In genomic region chr7:6440381-6440780, GRCh38 we compare ENCODE assay signal across 21 cellular contexts. TPM values are rescaled to one million over a fixed set of nuclear protein-coding genes. Genes with fewer than 3 reads are reported as not detected.
DNase-seq lines count a peak whose midpoint lies in the region; ATAC-seq, FAIRE-seq and TF ChIP-seq lines count a peak whose summit lies in the region.
"Had no signal": no experiment of that assay in that cellular context is flagged by ENCODE, and none has a peak within 500 bp of the region (broad histone marks: within the 10 kb centered on the region; RNA-seq: fewer than 3 reads in every experiment).

No MANE protein-coding gene starts in this region.

- H3K9me3 Mint-ChIP-seq in activated naive CD4-positive, alpha-beta T cell treated with anti-CD3 and anti-CD28 coated beads, Interleukin-2, amount 10 ng/mL, durations not matched to agents 7 days and 5 days: no peaks in the 10 kb centered on the region
- H3K9me3 Mint-ChIP-seq in activated naive CD4-positive, alpha-beta T cell treated with anti-CD3 and anti-CD28 coated beads, Interleukin-2, amount 50 U/mL, for 72 hours: no peaks in the 10 kb centered on the region
- no peaks in the 10 kb centered on the region for H3K9me3 Mint-ChIP-seq in astrocyte (ENCODE audit: unreplicated experiment)
- H3K9me3 Mint-ChIP-seq: IgD-negative memory B cell had no signal

- no peak for FAIRE-seq in astrocyte (lab: Jason Lieb, UNC)

- no peak for ATAC-seq in activated naive CD4-positive, alpha-beta T cell treated with anti-CD3 and anti-CD28 coated beads, Interleukin-2, amount 50 U/mL, for 72 hours
- ATAC-seq in GM21717 (IDR thresholded peaks at IDR 0.05; ENCODE audit: unreplicated experiment): no peak
- ATAC-seq: Panc1, SK-N-SH treated with all-trans-retinoic acid at 6 μM for 48 hours had no signal

- TF ChIP-seq EP300 in SK-N-SH (IDR thresholded peaks at IDR 0.05; ENCODE audit: borderline replicate concordance in 1 of 2, low read depth in 1 of 2, low read length in 1 of 2): no peak

- TF ChIP-seq CTCF in astrocyte (IDR thresholded peaks at IDR 0.05; ENCODE audit: insufficient read depth, low read depth, low read length) (no peak), neutrophil (IDR thresholded peaks at IDR 0.05) (no peak), hepatocyte (IDR thresholded peaks at IDR 0.05; ENCODE audit: poor library complexity) (no peak), SK-N-SH (IDR thresholded peaks at IDR 0.05) (no peak)

- no peak overlapping the region for H3K9ac ChIP-seq in astrocyte (ENCODE audit: low read length)
- no peak overlapping the region for H3K9ac ChIP-seq in SK-N-SH

- in situ Hi-C loops in G401 (cut with HindIII; ENCODE audit: low sequenced_read_pairs): no loop called here

- no peak overlapping the region for H2AFZ ChIP-seq in astrocyte (ENCODE audit: low read depth, low read length)
- no peak overlapping the region for H2AFZ ChIP-seq in hepatocyte
- no peak overlapping the region for H2AFZ ChIP-seq in SK-N-SH (ENCODE audit: low read depth)

- CTCF ChIA-PET in activated naive CD4-positive, alpha-beta T cell treated with anti-CD3 and anti-CD28 coated beads, Interleukin-2, amount 10 ng/mL, durations not matched to agents 7 days and 5 days (lab: Charles Lee): no interaction called here
- CTCF ChIA-PET in SK-N-SH (lab: Yijun Ruan, JAX): interaction anchor here (0.7 to 0.9 kb wide), 3 partner anchors 13 to 33 kb away, joined by 3 to 4 read pairs (median 3); no protein-coding TSS in a partner anchor

- H4K20me1 ChIP-seq in astrocyte (ENCODE audit: insufficient read depth, low read length): peaks cover 32% of the 10 kb centered on the region
- H4K20me1 ChIP-seq in hepatocyte (ENCODE audit: insufficient read depth, poor library complexity, severe bottlenecking): peaks cover 2% of the 10 kb centered on the region
- H4K20me1 ChIP-seq in SK-N-SH (ENCODE audit: insufficient read depth): peaks cover 17% of the 10 kb centered on the region

- H3K27ac Mint-ChIP-seq in activated naive CD4-positive, alpha-beta T cell treated with anti-CD3 and anti-CD28 coated beads, Interleukin-2, amount 10 ng/mL, durations not matched to agents 7 days and 5 days: peak overlapping the region; percentile 55
- no peak overlapping the region for H3K27ac Mint-ChIP-seq in activated naive CD4-positive, alpha-beta T cell treated with anti-CD3 and anti-CD28 coated beads, Interleukin-2, amount 50 U/mL, for 72 hours
- peak overlapping the region; percentile 53 for H3K27ac Mint-ChIP-seq in astrocyte (ENCODE audit: unreplicated experiment)

- peaks cover 45% of the 10 kb centered on the region for H3F3A ChIP-seq in SK-N-SH (replicated peaks; ENCODE audit: insufficient read depth)

- H3K4me3 Mint-ChIP-seq in activated naive CD4-positive, alpha-beta T cell treated with anti-CD3 and anti-CD28 coated beads, Interleukin-2, amount 10 ng/mL, durations not matched to agents 7 days and 5 days: no peak overlapping the region
- no peak overlapping the region for H3K4me3 Mint-ChIP-seq in astrocyte (ENCODE audit: unreplicated experiment)

- no peak for TF ChIP-seq RAD21 in SK-N-SH (IDR thresholded peaks at IDR 0.05; ENCODE audit: low read length)

- no peak for DNase-seq in activated naive CD4-positive, alpha-beta T cell treated with anti-CD3 and anti-CD28 coated beads, Interleukin-2, amount 10 ng/mL, durations not matched to agents 7 days and 5 days
- no peak for DNase-seq in activated naive CD4-positive, alpha-beta T cell treated with anti-CD3 and anti-CD28 coated beads, Interleukin-2, amount 50 U/mL, for 72 hours (ENCODE audit: low spot score in 2 of 2)
- DNase-seq in astrocyte (ENCODE audit: low read depth): no peak
- DNase-seq in hepatocyte (ENCODE audit: low spot score): no peak
- DNase-seq in SK-N-SH: no peak
- DNase-seq in G401 (ENCODE audit: low spot score): no peak
- DNase-seq: AML-193; EL; NCI-H1105; NCI-H146; NCI-H2029; NCI-H2227 treated with DMSO at 0.1 percent for 48 hours; NCI-H510A; NCI-H774; NK-92 treated with Interleukin-12 subunit alpha and Interleukin-12 subunit beta, amount 100 ng/mL, for 24 hours; SIG-M5 had no signal

- H3K4me3 ChIP-seq in astrocyte (ENCODE audit: insufficient read depth, low read depth, low read length) (no peak overlapping the region), neutrophil (ENCODE audit: low read depth in 1 of 2, low read length in 1 of 2) (no peak overlapping the region), hepatocyte (no peak overlapping the region), SK-N-SH (ENCODE audit: low read depth in 2 of 2, low read length in 1 of 2) (no peak overlapping the region)

- H3K27me3 Mint-ChIP-seq in activated naive CD4-positive, alpha-beta T cell treated with anti-CD3 and anti-CD28 coated beads, Interleukin-2, amount 10 ng/mL, durations not matched to agents 7 days and 5 days: no peaks in the 10 kb centered on the region
- no peaks in the 10 kb centered on the region for H3K27me3 Mint-ChIP-seq in astrocyte (ENCODE audit: low read depth, unreplicated experiment)
- H3K27me3 Mint-ChIP-seq: IgD-negative memory B cell had no signal

- H3K27ac ChIP-seq in astrocyte (ENCODE audit: low read depth, low read length) (no peak overlapping the region), neutrophil (peak overlapping the region; percentile 47), hepatocyte (no peak overlapping the region), SK-N-SH (ENCODE audit: low read depth in 2 of 2, low read length in 1 of 2) (no peak overlapping the region)

- WGBS in hepatocyte (ENCODE audit: low lambda C conversion rate, missing lambda C conversion rate): 97% methylated on average over 5 of the region's 5 CpGs
- WGBS in SK-N-SH (ENCODE audit: low lambda C conversion rate): 98% methylated on average over 5 of the region's 5 CpGs

- peaks cover 18% of the 10 kb centered on the region for H3K36me3 ChIP-seq in astrocyte (ENCODE audit: insufficient read depth, low read length)
- peaks cover 14% of the 10 kb centered on the region for H3K36me3 ChIP-seq in neutrophil
- H3K36me3 ChIP-seq in hepatocyte (replicated peaks; ENCODE audit: insufficient read depth, low read depth): no peaks in the 10 kb centered on the region
- peaks cover 14 to 37% of the 10 kb centered on the region in 2 experiments for H3K36me3 ChIP-seq in SK-N-SH (replicated peaks in 1 of 2; ENCODE audit: control insufficient read depth in 1 of 2, insufficient read depth in 2 of 2, low read length in 1 of 2)

- peaks cover 42% of the 10 kb centered on the region for H3K36me3 Mint-ChIP-seq in activated naive CD4-positive, alpha-beta T cell treated with anti-CD3 and anti-CD28 coated beads, Interleukin-2, amount 10 ng/mL, durations not matched to agents 7 days and 5 days
- H3K36me3 Mint-ChIP-seq in activated naive CD4-positive, alpha-beta T cell treated with anti-CD3 and anti-CD28 coated beads, Interleukin-2, amount 50 U/mL, for 72 hours: peaks cover 18 to 53% of the 10 kb centered on the region in 2 donors
- peaks cover 23% of the 10 kb centered on the region for H3K36me3 Mint-ChIP-seq in astrocyte (ENCODE audit: low read depth, unreplicated experiment)

- H3K27me3 ChIP-seq in astrocyte (ENCODE audit: insufficient read depth, low read length) (no peaks in the 10 kb centered on the region), neutrophil (no peaks in the 10 kb centered on the region), hepatocyte (no peaks in the 10 kb centered on the region), SK-N-SH (ENCODE audit: insufficient read depth) (no peaks in the 10 kb centered on the region)

- H3K79me2 ChIP-seq in astrocyte (ENCODE audit: insufficient read depth, low read length) (peaks cover 73% of the 10 kb centered on the region), hepatocyte (peaks cover 79% of the 10 kb centered on the region), SK-N-SH (ENCODE audit: insufficient read depth) (peaks cover 86% of the 10 kb centered on the region)

- POLR2A ChIA-PET in SK-N-SH (lab: Yijun Ruan, JAX): no interaction called here

- peaks cover 73% of the 10 kb centered on the region for H3K4me1 Mint-ChIP-seq in activated naive CD4-positive, alpha-beta T cell treated with anti-CD3 and anti-CD28 coated beads, Interleukin-2, amount 10 ng/mL, durations not matched to agents 7 days and 5 days
- H3K4me1 Mint-ChIP-seq in astrocyte (ENCODE audit: low read depth, unreplicated experiment): peaks cover 34% of the 10 kb centered on the region

- H3K9me3 ChIP-seq in astrocyte (ENCODE audit: insufficient read depth, low read depth, low read length) (no peaks in the 10 kb centered on the region), neutrophil (no peaks in the 10 kb centered on the region), hepatocyte (ENCODE audit: low read depth) (no peaks in the 10 kb centered on the region), SK-N-SH (no peaks in the 10 kb centered on the region)

- H3K4me2 ChIP-seq in astrocyte (ENCODE audit: low read length) (no peak overlapping the region), hepatocyte (no peak overlapping the region), SK-N-SH (no peak overlapping the region)

- no peaks in the 10 kb centered on the region for H3K9me2 ChIP-seq in hepatocyte (replicated peaks; ENCODE audit: insufficient read depth)
- H3K9me2 ChIP-seq in SK-N-SH: no peaks in the 10 kb centered on the region

- H3K4me1 ChIP-seq in astrocyte (ENCODE audit: insufficient read depth, low read length): peaks cover 33% of the 10 kb centered on the region
- H3K4me1 ChIP-seq in neutrophil (ENCODE audit: control insufficient read depth in 1 of 2, insufficient read depth in 1 of 2, low read depth in 1 of 2, low read length in 1 of 2): peaks cover 69 to 77% of the 10 kb centered on the region in 2 experiments
- H3K4me1 ChIP-seq in hepatocyte (ENCODE audit: insufficient read depth): no peaks in the 10 kb centered on the region
- H3K4me1 ChIP-seq in SK-N-SH (ENCODE audit: control insufficient read depth in 1 of 2, insufficient read depth in 2 of 2, low read depth in 1 of 2, low read length in 1 of 2): peaks cover 4 to 21% of the 10 kb centered on the region in 2 experiments

TF ChIP-seq in SK-N-SH, 30 proteins besides CTCF, POLR2A, EP300 and RAD21 (continues in another document):
- TF ChIP-seq RXRA (IDR thresholded peaks at IDR 0.05; ENCODE audit: borderline replicate concordance, low read depth): no peak

RNA-seq across cellular contexts. Expression of gene DAGLB, which starts 7.4 kb away (rescaled TPM):
- 10 to 100 TPM; 19.1 to 20.7 TPM for total RNA-seq in activated naive CD4-positive, alpha-beta T cell treated with anti-CD3 and anti-CD28 coated beads, Interleukin-2, amount 50 U/mL, for 72 hours
- total RNA-seq in astrocyte: 21.9 and 28.3 TPM in 2 replicates
- total RNA-seq in hepatocyte: 17.5 and 21.8 TPM in 2 replicates
- 14.3 and 22.2 TPM in 2 replicates for polyA plus RNA-seq in hepatocyte
- polyA plus RNA-seq in SK-N-SH (2012; rRNA removed): 24.1 and 27.4 TPM in 2 replicates
- polyA plus RNA-seq in SK-N-SH (2012; cell fraction: cytosol; rRNA removed): 13.7 and 17.3 TPM in 2 replicates
- polyA plus RNA-seq in SK-N-SH (2012; cell fraction: nucleus; rRNA removed): 69.2 and 80.2 TPM in 2 replicates
- total RNA-seq in G401 (2014; rRNA removed; shearing (Covaris generic)): 7.8 and 8.7 TPM in 2 replicates

RNA-seq across cellular contexts. Expression of gene KDELR2, which starts 43.6 kb away (rescaled TPM):
- total RNA-seq in activated naive CD4-positive, alpha-beta T cell treated with anti-CD3 and anti-CD28 coated beads, Interleukin-2, amount 50 U/mL, for 72 hours: 10 to 100 TPM; 55.9 to 59.7 TPM
- total RNA-seq in astrocyte (336 and 362 TPM in 2 replicates), hepatocyte (327 and 351 TPM in 2 replicates)
- polyA plus RNA-seq in hepatocyte (525 and 530 TPM in 2 replicates), SK-N-SH (2012; rRNA removed) (122 and 136 TPM in 2 replicates)
- 151 and 153 TPM in 2 replicates for polyA plus RNA-seq in SK-N-SH (2012; cell fraction: cytosol; rRNA removed)
- 68.5 and 84.0 TPM in 2 replicates for polyA plus RNA-seq in SK-N-SH (2012; cell fraction: nucleus; rRNA removed)
- 74.5 and 105 TPM in 2 replicates for total RNA-seq in G401 (2014; rRNA removed; shearing (Covaris generic))

Comparison
In these comparisons a context has a peak if more than half of its experiments do, and no peak if none do; other contexts are left out.
1. H3K27ac Mint-ChIP-seq: peak in activated naive CD4-positive, alpha-beta T cell treated with anti-CD3 and anti-CD28 coated beads, Interleukin-2, amount 10 ng/mL, durations not matched to agents 7 days and 5 days (single experiment) and astrocyte (single experiment); none in activated naive CD4-positive, alpha-beta T cell treated with anti-CD3 and anti-CD28 coated beads, Interleukin-2, amount 50 U/mL, for 72 hours (0 of 2).